In genomic region chr17:39197380-39198185, GRCh38 we compare ENCODE assay signal across 1 cellular context.
TF ChIP-seq lines count a peak whose summit lies in the region.

TSS of gene CACNB1 (minus strand) at chr17:39197669. CDS start at chr17:39197495, 174 bp downstream.

TF ChIP-seq in K562, 482 proteins besides CTCF, POLR2A, EP300 and RAD21 (continued from another document and continues in another):
- no peak for TF ChIP-seq CHD7 (IDR thresholded peaks at IDR 0.05; ENCODE audit: low read depth, low read length)
- no peak for TF ChIP-seq RBM39 (optimal IDR thresholded peaks at IDR 0.05; ENCODE audit: low read depth, low read length)
- TF ChIP-seq MBD1 (CRISPR knock-in tag; IDR thresholded peaks at IDR 0.05), result no peak
- TF ChIP-seq TAF15 (IDR thresholded peaks at IDR 0.05; ENCODE audit: low read depth, low read length), result no peak
- 0 out of 4 replicates have a peak, but pooled peaks of 1 of the 2 experiments have one; percentile 13 for TF ChIP-seq HDAC1 (IDR thresholded peaks at IDR 0.05)
- peak; percentile 16 for TF ChIP-seq PRDM10 (IDR thresholded peaks at IDR 0.05; ENCODE audit: partially characterized antibody)
- no peak for TF ChIP-seq SAFB2 (IDR thresholded peaks at IDR 0.05; ENCODE audit: borderline replicate concordance, low read depth, low read length, severe bottlenecking)
- TF ChIP-seq RCOR1 (IDR thresholded peaks at IDR 0.05; ENCODE audit: borderline replicate concordance in 1 of 2, low read depth in 2 of 2, low read length in 2 of 2), result 0 out of 4 replicates have a peak, but pooled peaks of 1 of the 2 experiments have one; percentile 6
- TF ChIP-seq KDM4B (IDR thresholded peaks at IDR 0.05; ENCODE audit: borderline replicate concordance in 2 of 2, low read depth in 1 of 2), result 0 out of 4 replicates have a peak, but pooled peaks of 1 of the 2 experiments have one; percentile 50
- TF ChIP-seq CLOCK (CRISPR knock-in tag; IDR thresholded peaks at IDR 0.05; ENCODE audit: borderline replicate concordance), result no peak
- no peak for TF ChIP-seq ZNF143 (CRISPR knock-in tag; IDR thresholded peaks at IDR 0.05)
- TF ChIP-seq HIVEP1 (CRISPR knock-in tag; IDR thresholded peaks at IDR 0.05), result no peak
- TF ChIP-seq UBTF (IDR thresholded peaks at IDR 0.05; ENCODE audit: borderline replicate concordance in 1 of 2, low read depth in 2 of 2, low read length in 2 of 2), result peak; percentile 90 to 97; a peak in 3 of 4 replicates
- no peak for TF ChIP-seq ATF1 (CRISPR knock-in tag; IDR thresholded peaks at IDR 0.05)
- peak; percentile 7; the same call in 1 of the 2 replicates for TF ChIP-seq ATF1 (tag; IDR thresholded peaks at IDR 0.05)
- TF ChIP-seq SREBF2 (CRISPR knock-in tag; IDR thresholded peaks at IDR 0.05), result no peak
- TF ChIP-seq ZNF212 (CRISPR knock-in tag; IDR thresholded peaks at IDR 0.05), result no peak
- TF ChIP-seq ZNF197 (CRISPR knock-in tag; IDR thresholded peaks at IDR 0.05; ENCODE audit: low read depth), result no peak
- TF ChIP-seq ZNF239 (CRISPR knock-in tag; IDR thresholded peaks at IDR 0.05), result no peak
- no peak for TF ChIP-seq DDX20 (tag; IDR thresholded peaks at IDR 0.05; ENCODE audit: low read depth)
- no peak for TF ChIP-seq RERE (CRISPR knock-in tag; IDR thresholded peaks at IDR 0.05; ENCODE audit: borderline replicate concordance)
- TF ChIP-seq ZNF232 (CRISPR knock-in tag; IDR thresholded peaks at IDR 0.05), result no peak
- no peak for TF ChIP-seq BRCA1 (IDR thresholded peaks at IDR 0.05)
- no peak for TF ChIP-seq BRCA1 (CRISPR knock-in tag; IDR thresholded peaks at IDR 0.05)
